Comparison of ENCODE assay signal across 29 cellular contexts in the genomic region with DNA sequence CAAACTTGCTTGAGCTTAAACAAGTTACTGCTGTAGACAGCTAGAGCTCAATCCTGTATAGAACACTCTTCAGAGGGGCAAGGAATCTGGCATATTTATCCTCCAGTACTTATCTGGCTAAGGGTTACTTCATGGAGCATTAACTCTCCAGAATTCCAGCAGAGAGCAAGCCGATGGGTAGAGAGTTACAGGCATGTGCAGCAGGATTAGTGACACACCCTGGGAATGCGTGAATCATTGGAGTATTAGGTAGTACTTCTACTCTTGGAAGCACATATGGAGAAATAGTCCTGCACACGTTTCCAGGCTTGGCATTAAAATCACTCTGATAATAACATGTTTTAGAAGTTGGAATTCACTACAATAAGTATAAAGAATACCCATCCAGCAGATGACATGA. TPM values are rescaled to one million over a fixed set of nuclear protein-coding genes. Genes with fewer than 3 reads are reported as not detected.
"Had no signal": no experiment of that assay in that cellular context is flagged by ENCODE, and none has a peak within 500 bp of the region (broad histone marks: within the 10 kb centered on the region; RNA-seq: fewer than 3 reads in every experiment).

No MANE protein-coding gene starts in this region.

- H3K36me3 ChIP-seq: colonic mucosa, heart left ventricle, neutrophil, right atrium auricular region, sigmoid colon had no signal

- H3K27ac ChIP-seq: colonic mucosa, heart left ventricle, neutrophil, psoas muscle, right atrium auricular region, sigmoid colon had no signal

- DNase-seq: colonic mucosa; effector CD4-positive, alpha-beta T cell; endodermal cell; heart left ventricle; islet precursor cell; left colon; naive thymus-derived CD4-positive, alpha-beta T cell; nephron progenitor cell; psoas muscle; sigmoid colon; small intestine; stimulated activated CD4-positive, alpha-beta T cell treated with anti-CD3 and anti-CD28 coated beads, Interleukin-12 subunit alpha, Interleukin-12 subunit beta, amount 100 ng/mL, for 4 hours; stimulated activated naive CD4-positive, alpha-beta T cell; trophoblast cell had no signal

- H3K27me3 ChIP-seq: colonic mucosa, heart left ventricle, neutrophil, right atrium auricular region, sigmoid colon had no signal

- H3K4me3 ChIP-seq: colonic mucosa, heart left ventricle, psoas muscle, right atrium auricular region, sigmoid colon had no signal

- ATAC-seq: esophagus mucosa; heart left ventricle; left colon; naive thymus-derived CD4-positive, alpha-beta T cell; psoas muscle had no signal

- H3K9me3 ChIP-seq: colonic mucosa, heart left ventricle, neutrophil, psoas muscle, right atrium auricular region, sigmoid colon had no signal

- H3K4me1 ChIP-seq: colonic mucosa, heart left ventricle, psoas muscle, right atrium auricular region, sigmoid colon had no signal

RNA-seq across cellular contexts. Expression of gene GRXCR1, which starts 35.4 kb away (rescaled TPM):
- total RNA-seq: cerebellum; colonic mucosa; dermis microvascular lymphatic vessel endothelial cell; endodermal cell; endothelial cell of umbilical vein; esophagus mucosa; fibroblast of lung; frontal cortex; glomerular endothelial cell; heart left ventricle; left colon; liver; lung microvascular endothelial cell; mesenteric fat pad; mononuclear cell; naive thymus-derived CD4-positive, alpha-beta T cell; osteoblast; psoas muscle; right atrium auricular region; sigmoid colon; urinary bladder had no signal
- polyA plus RNA-seq: endothelial cell of umbilical vein; fibroblast of lung; heart left ventricle; liver; naive thymus-derived CD4-positive, alpha-beta T cell; psoas muscle; sigmoid colon; small intestine; urinary bladder had no signal
